ENCODE assay signal across 30 cellular contexts in the genomic region with DNA sequence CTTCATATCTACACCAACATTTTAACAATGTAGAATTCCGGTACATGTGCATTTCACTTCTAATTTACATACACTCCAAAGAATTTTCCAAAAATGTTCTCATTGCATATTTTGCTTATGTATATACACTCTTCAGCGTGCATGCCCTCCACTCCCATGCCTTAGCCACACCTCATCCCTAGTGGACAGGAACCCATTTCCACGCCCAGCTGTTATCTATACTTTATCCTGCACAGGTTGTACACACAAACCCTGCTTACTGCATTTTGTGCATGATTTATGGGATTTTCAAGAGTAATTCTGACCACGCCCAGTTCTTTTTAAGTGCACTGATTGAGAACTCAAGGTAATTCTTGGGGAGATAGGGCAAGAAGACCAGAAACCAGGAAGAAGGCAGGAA.
"Had no signal": no experiment of that assay in that cellular context is flagged by ENCODE, and none has a peak within 500 bp of the region (broad histone marks: within the 10 kb centered on the region; RNA-seq: fewer than 3 reads in every experiment).

No MANE protein-coding gene starts in this region.

- H3K9me3 Mint-ChIP-seq: activated CD4-positive, alpha-beta memory T cell treated with anti-CD3 and anti-CD28 coated beads for 36 hours; activated CD4-positive, alpha-beta T cell treated with anti-CD3 and anti-CD28 coated beads, Interleukin-2, amount 10 ng/mL, durations not matched to agents 24 days and 14 days; activated naive CD4-positive, alpha-beta T cell treated with anti-CD3 and anti-CD28 coated beads for 36 hours; activated naive CD4-positive, alpha-beta T cell treated with anti-CD3 and anti-CD28 coated beads, Interleukin-2, amount 50 U/mL, for 24 hours; activated naive CD8-positive, alpha-beta T cell treated with anti-CD3 and anti-CD28 coated beads for 36 hours; activated naive CD8-positive, alpha-beta T cell treated with anti-CD3 and anti-CD28 coated beads, Interleukin-2, amount 50 U/mL, for 24 hours; activated T-helper 1 cell treated with anti-CD3 and anti-CD28 coated beads, Interleukin-12 subunit alpha, Interleukin-12 subunit beta, Interleukin-2, Interleukin-4 antibody, amounts not matched to agents 30 ng/mL and 10 ng/mL and 1 ng/mL, durations not matched to agents 14 hours and 24 hours and 36 hours; activated T-helper 2 cell treated with anti-CD3 and anti-CD28 coated beads, Interferon-gamma antibody, Interleukin-2, Interleukin-4, amounts not matched to agents 10 μg/mL and 5 μg/mL and 100 μg/mL, durations not matched to agents 14 hours and 24 hours and 36 hours had no signal

- H3K36me3 ChIP-seq: ascending aorta, breast epithelium, cardiac muscle cell, colonic mucosa, esophagus squamous epithelium had no signal

- ATAC-seq: activated CD4-positive, alpha-beta T cell treated with anti-CD3 and anti-CD28 coated beads for 36 hours; activated CD8-positive, alpha-beta memory T cell treated with anti-CD3 and anti-CD28 coated beads, Interleukin-2, amount 10 ng/mL, durations not matched to agents 7 days and 5 days; activated CD8-positive, alpha-beta T cell treated with anti-CD3 and anti-CD28 coated beads, Interleukin-2, amount 10 ng/mL, durations not matched to agents 7 days and 5 days; activated naive CD8-positive, alpha-beta T cell treated with anti-CD3 and anti-CD28 coated beads, Interleukin-2, amount 50 U/mL, for 24 hours had no signal

- H3K27ac ChIP-seq: ascending aorta, breast epithelium, cardiac muscle cell, colonic mucosa, epithelial cell of prostate, esophagus squamous epithelium had no signal

- DNase-seq: activated CD4-positive, alpha-beta memory T cell treated with anti-CD3 and anti-CD28 coated beads for 36 hours; activated CD4-positive, alpha-beta T cell treated with anti-CD3 and anti-CD28 coated beads for 36 hours; activated CD4-positive, alpha-beta T cell treated with anti-CD3 and anti-CD28 coated beads, Interleukin-2, amount 10 ng/mL, durations not matched to agents 24 days and 14 days; activated CD4-positive, CD25-positive, alpha-beta regulatory T cell; activated CD4-positive, CD25-positive, alpha-beta regulatory T cell treated with anti-CD3 and anti-CD28 coated beads, Interleukin-2, amount 50 U/mL, for 72 hours; activated CD8-positive, alpha-beta memory T cell treated with anti-CD3 and anti-CD28 coated beads, Interleukin-2, amount 10 ng/mL, durations not matched to agents 7 days and 5 days; activated CD8-positive, alpha-beta memory T cell treated with anti-CD3 and anti-CD28 coated beads, Interleukin-2, amount 50 U/mL, for 4 hours; activated CD8-positive, alpha-beta T cell treated with anti-CD3 and anti-CD28 coated beads, Interleukin-2, amount 10 ng/mL, durations not matched to agents 7 days and 5 days; activated effector memory CD4-positive, alpha-beta T cell treated with anti-CD3 and anti-CD28 coated beads, Interleukin-2, amount 50 U/mL, for 16 hours; activated naive CD4-positive, alpha-beta T cell treated with anti-CD3 and anti-CD28 coated beads for 36 hours; activated naive CD8-positive, alpha-beta T cell treated with anti-CD3 and anti-CD28 coated beads for 36 hours; activated naive CD8-positive, alpha-beta T cell treated with anti-CD3 and anti-CD28 coated beads, Interleukin-2, amount 50 U/mL, for 24 hours; activated T-cell treated with anti-CD3 and anti-CD28 coated beads, Interleukin-2, amount 50 U/mL, for 1 hour; activated T-cell treated with anti-CD3 and anti-CD28 coated beads, Interleukin-2, amount 50 U/mL, for 48 hours; central memory CD4-positive, alpha-beta T cell; colonic mucosa; effector CD8-positive, alpha-beta T cell; esophagus squamous epithelium; foreskin melanocyte; T-helper 2 cell had no signal

- H3K4me1 Mint-ChIP-seq: activated CD4-positive, alpha-beta T cell treated with anti-CD3 and anti-CD28 coated beads for 36 hours; activated CD4-positive, alpha-beta T cell treated with anti-CD3 and anti-CD28 coated beads, Interleukin-2, amount 10 ng/mL, durations not matched to agents 24 days and 14 days; activated CD8-positive, alpha-beta memory T cell treated with anti-CD3 and anti-CD28 coated beads, Interleukin-2, amount 10 ng/mL, durations not matched to agents 7 days and 5 days; activated naive CD4-positive, alpha-beta T cell treated with anti-CD3 and anti-CD28 coated beads, Interleukin-2, amount 50 U/mL, for 24 hours; activated naive CD8-positive, alpha-beta T cell treated with anti-CD3 and anti-CD28 coated beads for 36 hours; activated naive CD8-positive, alpha-beta T cell treated with anti-CD3 and anti-CD28 coated beads, Interleukin-2, amount 50 U/mL, for 24 hours; brain had no signal

- H3K27me3 ChIP-seq: ascending aorta, breast epithelium, colonic mucosa had no signal

- H3K4me3 ChIP-seq: ascending aorta, breast epithelium, cardiac muscle cell, colonic mucosa, esophagus squamous epithelium had no signal

- H3K4me1 ChIP-seq: ascending aorta, breast epithelium, colonic mucosa had no signal

- H3K9me3 ChIP-seq: ascending aorta, breast epithelium, colonic mucosa, esophagus squamous epithelium had no signal

- FAIRE-seq: endometrium, endothelial cell of umbilical vein had no signal

- H3K36me3 Mint-ChIP-seq: activated CD4-positive, alpha-beta memory T cell treated with anti-CD3 and anti-CD28 coated beads for 36 hours; activated CD8-positive, alpha-beta memory T cell treated with anti-CD3 and anti-CD28 coated beads, Interleukin-2, amount 10 ng/mL, durations not matched to agents 7 days and 5 days; activated naive CD4-positive, alpha-beta T cell treated with anti-CD3 and anti-CD28 coated beads, Interleukin-2, amount 50 U/mL, for 24 hours; activated naive CD8-positive, alpha-beta T cell treated with anti-CD3 and anti-CD28 coated beads for 36 hours; brain had no signal

- H3K4me3 Mint-ChIP-seq: activated CD4-positive, alpha-beta memory T cell treated with anti-CD3 and anti-CD28 coated beads for 36 hours; activated CD4-positive, alpha-beta T cell treated with anti-CD3 and anti-CD28 coated beads for 36 hours; activated CD4-positive, alpha-beta T cell treated with anti-CD3 and anti-CD28 coated beads, Interleukin-2, amount 10 ng/mL, durations not matched to agents 24 days and 14 days; activated CD8-positive, alpha-beta memory T cell treated with anti-CD3 and anti-CD28 coated beads, Interleukin-2, amount 10 ng/mL, durations not matched to agents 7 days and 5 days; activated CD8-positive, alpha-beta T cell treated with anti-CD3 and anti-CD28 coated beads, Interleukin-2, amount 10 ng/mL, durations not matched to agents 7 days and 5 days; activated naive CD4-positive, alpha-beta T cell treated with anti-CD3 and anti-CD28 coated beads for 36 hours; activated naive CD4-positive, alpha-beta T cell treated with anti-CD3 and anti-CD28 coated beads, Interleukin-2, amount 50 U/mL, for 24 hours; activated naive CD8-positive, alpha-beta T cell treated with anti-CD3 and anti-CD28 coated beads for 36 hours; activated naive CD8-positive, alpha-beta T cell treated with anti-CD3 and anti-CD28 coated beads, Interleukin-2, amount 50 U/mL, for 24 hours; activated T-helper 1 cell treated with anti-CD3 and anti-CD28 coated beads, Interleukin-12 subunit alpha, Interleukin-12 subunit beta, Interleukin-2, Interleukin-4 antibody, amounts not matched to agents 30 ng/mL and 10 ng/mL and 1 ng/mL, durations not matched to agents 14 hours and 24 hours and 36 hours; brain had no signal

- H3K27ac Mint-ChIP-seq: activated CD4-positive, alpha-beta memory T cell treated with anti-CD3 and anti-CD28 coated beads for 36 hours; activated CD4-positive, alpha-beta T cell treated with anti-CD3 and anti-CD28 coated beads for 36 hours; activated CD4-positive, alpha-beta T cell treated with anti-CD3 and anti-CD28 coated beads, Interleukin-2, amount 10 ng/mL, durations not matched to agents 24 days and 14 days; activated CD8-positive, alpha-beta memory T cell treated with anti-CD3 and anti-CD28 coated beads, Interleukin-2, amount 10 ng/mL, durations not matched to agents 7 days and 5 days; activated CD8-positive, alpha-beta T cell treated with anti-CD3 and anti-CD28 coated beads, Interleukin-2, amount 10 ng/mL, durations not matched to agents 7 days and 5 days; activated naive CD4-positive, alpha-beta T cell treated with anti-CD3 and anti-CD28 coated beads for 36 hours; activated naive CD4-positive, alpha-beta T cell treated with anti-CD3 and anti-CD28 coated beads, Interleukin-2, amount 50 U/mL, for 24 hours; activated naive CD8-positive, alpha-beta T cell treated with anti-CD3 and anti-CD28 coated beads for 36 hours; activated naive CD8-positive, alpha-beta T cell treated with anti-CD3 and anti-CD28 coated beads, Interleukin-2, amount 50 U/mL, for 24 hours; activated T-helper 1 cell treated with anti-CD3 and anti-CD28 coated beads, Interleukin-12 subunit alpha, Interleukin-12 subunit beta, Interleukin-2, Interleukin-4 antibody, amounts not matched to agents 30 ng/mL and 10 ng/mL and 1 ng/mL, durations not matched to agents 14 hours and 24 hours and 36 hours; activated T-helper 2 cell treated with anti-CD3 and anti-CD28 coated beads, Interferon-gamma antibody, Interleukin-2, Interleukin-4, amounts not matched to agents 10 μg/mL and 5 μg/mL and 100 μg/mL, durations not matched to agents 14 hours and 24 hours and 36 hours; brain had no signal
